ENCODE assay signal across 29 cellular contexts in genomic region chr9:98572796-98573195, GRCh38.
"Had no signal": no experiment of that assay in that cellular context is flagged by ENCODE, and none has a peak within 500 bp of the region (broad histone marks: within the 10 kb centered on the region; RNA-seq: fewer than 3 reads in every experiment).

No MANE protein-coding gene starts in this region.

- ATAC-seq: activated CD4-positive, CD25-positive, alpha-beta regulatory T cell treated with anti-CD3 and anti-CD28 coated beads, Interleukin-2, amount 50 U/mL, for 24 hours; activated CD8-positive, alpha-beta memory T cell treated with anti-CD3 and anti-CD28 coated beads, Interleukin-2, amount 10 ng/mL, durations not matched to agents 7 days and 5 days; activated CD8-positive, alpha-beta T cell treated with anti-CD3 and anti-CD28 coated beads for 36 hours; activated naive CD4-positive, alpha-beta T cell treated with anti-CD3 and anti-CD28 coated beads, Interleukin-2, amount 50 U/mL, for 72 hours; activated T-cell treated with anti-CD3 and anti-CD28 coated beads, Interleukin-2, amount 50 U/mL, for 72 hours; foreskin keratinocyte; gastrocnemius medialis; heart right ventricle; T-helper 17 cell had no signal

- DNase-seq: activated B cell treated with CpG ODN at 0.5 μM for 24 hours; activated CD4-positive, alpha-beta T cell treated with anti-CD3 and anti-CD28 coated beads for 48 hours; activated CD4-positive, alpha-beta T cell treated with anti-CD3 and anti-CD28 coated beads, Interleukin-2, amount 50 U/mL, for 1 hour; activated CD4-positive, alpha-beta T cell treated with anti-CD3 and anti-CD28 coated beads, Interleukin-2, amount 50 U/mL, for 48 hours; activated CD8-positive, alpha-beta memory T cell treated with anti-CD3 and anti-CD28 coated beads, Interleukin-2, amount 10 ng/mL, durations not matched to agents 7 days and 5 days; activated CD8-positive, alpha-beta memory T cell treated with anti-CD3 and anti-CD28 coated beads, Interleukin-2, amount 50 U/mL, for 4 hours; activated CD8-positive, alpha-beta T cell treated with anti-CD3 and anti-CD28 coated beads for 36 hours; activated gamma-delta T cell; activated naive CD4-positive, alpha-beta T cell; activated naive CD4-positive, alpha-beta T cell treated with anti-CD3 and anti-CD28 coated beads, Interleukin-2, amount 10 ng/mL, durations not matched to agents 7 days and 5 days; activated naive CD8-positive, alpha-beta T cell treated with anti-CD3 and anti-CD28 coated beads, Interleukin-2, amount 10 ng/mL, durations not matched to agents 7 days and 5 days; activated T-cell treated with anti-CD3 and anti-CD28 coated beads for 4 hours; activated T-cell treated with anti-CD3 and anti-CD28 coated beads, Interleukin-2, amount 50 U/mL, for 24 hours; activated T-cell treated with anti-CD3 and anti-CD28 coated beads, Interleukin-2, amount 50 U/mL, for 72 hours; brain microvascular endothelial cell; cortex of kidney; dermis blood vessel endothelial cell; effector memory CD4-positive, alpha-beta T cell; erythroblast; foreskin keratinocyte; gastrocnemius medialis; heart right ventricle; T-helper 1 cell; T-helper 17 cell; T1000; WERI-Rb-1 had no signal

- H3K4me3 ChIP-seq: esophagus muscularis mucosa, gastrocnemius medialis, heart right ventricle had no signal

- H3K27ac ChIP-seq: brain microvascular endothelial cell, esophagus muscularis mucosa, foreskin keratinocyte, gastrocnemius medialis, heart right ventricle, WERI-Rb-1 had no signal

- H3K27me3 ChIP-seq: brain microvascular endothelial cell, foreskin keratinocyte, gastrocnemius medialis had no signal
